ENCODE assay signal across 15 cellular contexts in genomic region chr21:42012763-42013329, GRCh38. TPM values are rescaled to one million over a fixed set of nuclear protein-coding genes. Genes with fewer than 3 reads are reported as not detected.
DNase-seq lines count a peak whose midpoint lies in the region; ATAC-seq and TF ChIP-seq lines count a peak whose summit lies in the region.
"Had no signal": no experiment of that assay in that cellular context is flagged by ENCODE, and none has a peak within 500 bp of the region (broad histone marks: within the 10 kb centered on the region; RNA-seq: fewer than 3 reads in every experiment).

No MANE protein-coding gene starts in this region.

- no peak overlapping the region for H3K4me2 ChIP-seq in osteoblast (ENCODE audit: insufficient read depth, low read length)

- peaks cover 18% of the 10 kb centered on the region for H3K27me3 Mint-ChIP-seq in T-helper 2 cell treated with Interferon-gamma antibody and Interleukin-4, amounts not matched to agents 5 μg/mL and 100 μg/mL, for 36 hours (ENCODE audit: low read depth)
- peaks cover 5% of the 10 kb centered on the region for H3K27me3 Mint-ChIP-seq in activated naive CD8-positive, alpha-beta T cell treated with anti-CD3 and anti-CD28 coated beads, Interleukin-2, amount 50 U/mL, for 24 hours
- H3K27me3 Mint-ChIP-seq in activated CD8-positive, alpha-beta T cell treated with anti-CD3 and anti-CD28 coated beads, Interleukin-2, amount 10 ng/mL, durations not matched to agents 7 days and 5 days (ENCODE audit: low read depth) = peaks cover 23% of the 10 kb centered on the region

- DNase-seq in T-helper 2 cell treated with Interferon-gamma antibody and Interleukin-4, amounts not matched to agents 5 μg/mL and 100 μg/mL, for 36 hours (ENCODE audit: low spot score) = no peak
- no peak for DNase-seq in T-helper 2 cell
- DNase-seq in activated naive CD8-positive, alpha-beta T cell treated with anti-CD3 and anti-CD28 coated beads, Interleukin-2, amount 50 U/mL, for 24 hours = no peak
- peak; percentile 15 for DNase-seq in osteoblast (ENCODE audit: insufficient read length, low spot score, missing footprints)
- DNase-seq in iPS-NIHi11 (ENCODE audit: low spot score) = no peak
- DNase-seq in activated CD8-positive, alpha-beta T cell treated with anti-CD3 and anti-CD28 coated beads, Interleukin-2, amount 10 ng/mL, durations not matched to agents 7 days and 5 days = no peak
- DNase-seq: MV-4-11 had no signal

- TF ChIP-seq CTCF in HEK293 (tag by site-specific recombination; IDR thresholded peaks at IDR 0.05) (no peak), osteoblast (IDR thresholded peaks at IDR 0.05; ENCODE audit: extremely low read depth, low read depth, low read length) (no peak)

- H3K36me3 ChIP-seq in HEK293 (ENCODE audit: control insufficient read depth in 2 of 2, insufficient read depth in 1 of 2, low read length in 2 of 2) (peaks cover 2 to 6% of the 10 kb centered on the region in 2 experiments; a peak in 2 of 3 replicates), osteoblast (ENCODE audit: insufficient read depth, low read length) (peaks cover under 1% of the 10 kb centered on the region)
- H3K36me3 ChIP-seq: tibial nerve had no signal

- H3K79me2 ChIP-seq in osteoblast (ENCODE audit: insufficient read depth, low read length) = peaks cover 15% of the 10 kb centered on the region

- H3K36me3 Mint-ChIP-seq in T-helper 2 cell treated with Interferon-gamma antibody and Interleukin-4, amounts not matched to agents 5 μg/mL and 100 μg/mL, for 36 hours (ENCODE audit: low read depth) = peaks cover 2% of the 10 kb centered on the region
- H3K36me3 Mint-ChIP-seq in activated naive CD8-positive, alpha-beta T cell treated with anti-CD3 and anti-CD28 coated beads, Interleukin-2, amount 50 U/mL, for 24 hours (ENCODE audit: low read depth) = peaks cover 16% of the 10 kb centered on the region
- peaks cover 4% of the 10 kb centered on the region for H3K36me3 Mint-ChIP-seq in activated CD8-positive, alpha-beta T cell treated with anti-CD3 and anti-CD28 coated beads, Interleukin-2, amount 10 ng/mL, durations not matched to agents 7 days and 5 days (ENCODE audit: low read depth)

- no peak overlapping the region for H2AFZ ChIP-seq in osteoblast (ENCODE audit: low read length)

- no peak overlapping the region for H3K27ac Mint-ChIP-seq in T-helper 2 cell treated with Interferon-gamma antibody and Interleukin-4, amounts not matched to agents 5 μg/mL and 100 μg/mL, for 36 hours
- peak overlapping the region; percentile 25 for H3K27ac Mint-ChIP-seq in activated naive CD8-positive, alpha-beta T cell treated with anti-CD3 and anti-CD28 coated beads, Interleukin-2, amount 50 U/mL, for 24 hours
- H3K27ac Mint-ChIP-seq in activated CD8-positive, alpha-beta T cell treated with anti-CD3 and anti-CD28 coated beads, Interleukin-2, amount 10 ng/mL, durations not matched to agents 7 days and 5 days = no peak overlapping the region

- ATAC-seq in activated naive CD8-positive, alpha-beta T cell treated with anti-CD3 and anti-CD28 coated beads, Interleukin-2, amount 50 U/mL, for 24 hours = no peak
- no peak for ATAC-seq in GM18868 (IDR thresholded peaks at IDR 0.05; ENCODE audit: unreplicated experiment)
- ATAC-seq in activated CD8-positive, alpha-beta T cell treated with anti-CD3 and anti-CD28 coated beads, Interleukin-2, amount 10 ng/mL, durations not matched to agents 7 days and 5 days = no peak

- no peak overlapping the region for H3K27ac ChIP-seq in HEK293 (ENCODE audit: extremely low read depth, low read depth, low read length)
- H3K27ac ChIP-seq in osteoblast (ENCODE audit: low read depth, low read length) = no peak overlapping the region
- H3K27ac ChIP-seq: dorsolateral prefrontal cortex, tibial nerve had no signal

- no peaks in the 10 kb centered on the region for H4K20me1 ChIP-seq in osteoblast (ENCODE audit: insufficient read depth, low read length)

- H3K9me3 Mint-ChIP-seq in T-helper 2 cell treated with Interferon-gamma antibody and Interleukin-4, amounts not matched to agents 5 μg/mL and 100 μg/mL, for 36 hours = peaks cover 5% of the 10 kb centered on the region
- no peaks in the 10 kb centered on the region for H3K9me3 Mint-ChIP-seq in activated naive CD8-positive, alpha-beta T cell treated with anti-CD3 and anti-CD28 coated beads, Interleukin-2, amount 50 U/mL, for 24 hours
- H3K9me3 Mint-ChIP-seq in activated CD8-positive, alpha-beta T cell treated with anti-CD3 and anti-CD28 coated beads, Interleukin-2, amount 10 ng/mL, durations not matched to agents 7 days and 5 days (ENCODE audit: insufficient read depth) = no peaks in the 10 kb centered on the region

- POLR2A ChIA-PET in HEK293 (lab: Yijun Ruan, JAX) = no interaction called here
- POLR2A ChIA-PET in activated CD8-positive, alpha-beta T cell treated with anti-CD3 and anti-CD28 coated beads, Interleukin-2, amount 10 ng/mL, durations not matched to agents 7 days and 5 days (lab: Charles Lee) = interaction anchor here (0.5 to 0.7 kb wide), 2 partner anchors 10 to 106 kb away, joined by 3 read pairs; no protein-coding TSS in a partner anchor

- H3K4me3 Mint-ChIP-seq in T-helper 2 cell treated with Interferon-gamma antibody and Interleukin-4, amounts not matched to agents 5 μg/mL and 100 μg/mL, for 36 hours = peak overlapping the region; percentile 18
- no peak overlapping the region for H3K4me3 Mint-ChIP-seq in activated naive CD8-positive, alpha-beta T cell treated with anti-CD3 and anti-CD28 coated beads, Interleukin-2, amount 50 U/mL, for 24 hours
- H3K4me3 Mint-ChIP-seq in activated CD8-positive, alpha-beta T cell treated with anti-CD3 and anti-CD28 coated beads, Interleukin-2, amount 10 ng/mL, durations not matched to agents 7 days and 5 days = no peak overlapping the region

- peaks cover 4% of the 10 kb centered on the region for H3K4me1 Mint-ChIP-seq in T-helper 2 cell treated with Interferon-gamma antibody and Interleukin-4, amounts not matched to agents 5 μg/mL and 100 μg/mL, for 36 hours (ENCODE audit: low read depth)
- peaks cover 24% of the 10 kb centered on the region for H3K4me1 Mint-ChIP-seq in activated naive CD8-positive, alpha-beta T cell treated with anti-CD3 and anti-CD28 coated beads, Interleukin-2, amount 50 U/mL, for 24 hours
- peaks cover 9% of the 10 kb centered on the region for H3K4me1 Mint-ChIP-seq in activated CD8-positive, alpha-beta T cell treated with anti-CD3 and anti-CD28 coated beads, Interleukin-2, amount 10 ng/mL, durations not matched to agents 7 days and 5 days (ENCODE audit: low read depth)

- CTCF ChIA-PET in HEK293 (lab: Yijun Ruan, JAX) = interaction anchor here (3.0 kb wide), 1 partner anchor 95 kb away, joined by 8 read pairs; no protein-coding TSS in a partner anchor
- CTCF ChIA-PET in activated CD8-positive, alpha-beta T cell treated with anti-CD3 and anti-CD28 coated beads, Interleukin-2, amount 10 ng/mL, durations not matched to agents 7 days and 5 days (lab: Charles Lee) = interaction anchor here (1.0 to 2.7 kb wide), 3 partner anchors 95 to 135 kb away, joined by 3 to 12 read pairs (median 4); no protein-coding TSS in a partner anchor

- H3K4me1 ChIP-seq in HEK293 (ENCODE audit: control insufficient read depth, insufficient read depth, low read length) = no peaks in the 10 kb centered on the region
- peaks cover 5% of the 10 kb centered on the region for H3K4me1 ChIP-seq in osteoblast (ENCODE audit: insufficient read depth, low read length)

- no peak overlapping the region for H3K4me3 ChIP-seq in HEK293 (ENCODE audit: low read depth, low read length)
- H3K4me3 ChIP-seq in osteoblast (ENCODE audit: insufficient read depth, low read length) = no peak overlapping the region
- H3K4me3 ChIP-seq: dorsolateral prefrontal cortex, tibial nerve had no signal

- no peaks in the 10 kb centered on the region for H3K9me3 ChIP-seq in HEK293 (ENCODE audit: control insufficient read depth, insufficient read depth, low read depth, low read length)
- H3K9me3 ChIP-seq in osteoblast (ENCODE audit: low read depth, low read length) = no peaks in the 10 kb centered on the region

- no peaks in the 10 kb centered on the region for H3K27me3 ChIP-seq in osteoblast (ENCODE audit: insufficient read depth, low read length)
- H3K27me3 ChIP-seq: dorsolateral prefrontal cortex, tibial nerve had no signal

TF ChIP-seq in HEK293, 187 proteins besides CTCF, POLR2A, EP300 and RAD21:
- no peak for TF ChIP-seq ZNF223 (tag by site-specific recombination; IDR thresholded peaks at IDR 0.05)
- TF ChIP-seq WT1 (tag by site-specific recombination; IDR thresholded peaks at IDR 0.05) = peak; percentile 33; the same call in 1 of the 2 replicates

RNA-seq across cellular contexts. Expression of gene ZBTB21, which starts 2.7 kb away (rescaled TPM):
- total RNA-seq in osteoblast = 12.7 and 13.8 TPM in 2 replicates
- 10 to 100 TPM; 19.5 to 23.6 TPM for total RNA-seq in activated CD8-positive, alpha-beta T cell treated with anti-CD3 and anti-CD28 coated beads, Interleukin-2, amount 10 ng/mL, durations not matched to agents 7 days and 5 days

RNA-seq across cellular contexts. Expression of gene UMODL1, which starts 58.3 kb away (rescaled TPM):
- under 0.01 TPM in 1 of 2 replicates, not detected in the other for total RNA-seq in osteoblast
- total RNA-seq in activated CD8-positive, alpha-beta T cell treated with anti-CD3 and anti-CD28 coated beads, Interleukin-2, amount 10 ng/mL, durations not matched to agents 7 days and 5 days = not detected
- total RNA-seq: astrocyte, HT1080, mesenteric fat pad, posterior vena cava, tibial nerve had no signal

RNA-seq across cellular contexts. Expression of gene C2CD2, which starts 59.0 kb away (rescaled TPM):
- total RNA-seq in osteoblast = 33.9 and 40.9 TPM in 2 replicates
- total RNA-seq in activated CD8-positive, alpha-beta T cell treated with anti-CD3 and anti-CD28 coated beads, Interleukin-2, amount 10 ng/mL, durations not matched to agents 7 days and 5 days = 1 to 10 TPM; 5.5 to 5.6 TPM
